ENCODE assay signal across 1 cellular context in genomic region chr1:55284856-55285255, GRCh38.
A peak's percentile ranks its signal among the peaks of the same experiment; 100 is the strongest.
TF ChIP-seq lines count a peak whose summit lies in the region.

No MANE protein-coding gene starts in this region.

TF ChIP-seq in GM12878, 131 proteins besides CTCF, POLR2A, EP300 and RAD21:
- TF ChIP-seq ZNF384 (IDR thresholded peaks at IDR 0.05; ENCODE audit: borderline replicate concordance, low read depth, low read length) (peak; percentile 87), TCF3 (IDR thresholded peaks at IDR 0.05; ENCODE audit: borderline replicate concordance, insufficient read depth, low read depth, low read length) (no peak), SMC3 (IDR thresholded peaks at IDR 0.05; ENCODE audit: borderline replicate concordance, low read length) (peak; percentile 43; the same call in 1 of the 2 replicates)
